ENCODE assay signal across 8 cellular contexts in genomic region chr17:8173056-8173870, GRCh38. TPM values are rescaled to one million over a fixed set of nuclear protein-coding genes. Genes with fewer than 3 reads are reported as not detected.
DNase-seq lines count a peak whose midpoint lies in the region; ATAC-seq and TF ChIP-seq lines count a peak whose summit lies in the region.

No MANE protein-coding gene starts in this region.

- peaks cover 37 to 55% (median 51%) of the 10 kb centered on the region in 3 donors for H3K4me1 Mint-ChIP-seq in CD8-positive, alpha-beta memory T cell

- peak; percentile 60 for ATAC-seq in GM19438 (IDR thresholded peaks at IDR 0.05; ENCODE audit: low read depth, unreplicated experiment)
- peak; percentile 65 for ATAC-seq in HG03521 (IDR thresholded peaks at IDR 0.05; ENCODE audit: unreplicated experiment)

- no peaks in the 10 kb centered on the region for H3K9me3 ChIP-seq in CD8-positive, alpha-beta memory T cell (ENCODE audit: low read length)
- no peaks in the 10 kb centered on the region for H3K9me3 ChIP-seq in duodenal mucosa (ENCODE audit: control insufficient read depth in 1 of 2, low read length in 2 of 2)

- H3K27ac ChIP-seq in CD8-positive, alpha-beta memory T cell (ENCODE audit: low read depth, low read length) = peak overlapping the region; percentile 98
- H3K27ac ChIP-seq in duodenal mucosa (ENCODE audit: low read depth, low read length) = peak overlapping the region; percentile 89

- H3K4me3 ChIP-seq in CD8-positive, alpha-beta memory T cell (ENCODE audit: low read length) = peak overlapping the region; percentile 57
- H3K4me3 ChIP-seq in duodenal mucosa (ENCODE audit: low read depth in 1 of 2, low read length in 2 of 2) (peak overlapping the region; percentile 65 to 71), lower leg skin (ENCODE audit: low read depth, poor library complexity, severe bottlenecking) (no peak overlapping the region)

- intact Hi-C loops in lower leg skin (cut with DNase I; ENCODE audit: low total_unique reads) = no loop called here

- peak overlapping the region; percentile 99 to 100 (median 100) for H3K27ac Mint-ChIP-seq in CD8-positive, alpha-beta memory T cell

- POLR2A ChIA-PET in CD8-positive, alpha-beta memory T cell (lab: Charles Lee) = interaction anchor here (0.5 to 1.7 kb wide), 18 partner anchors 10 to 486 kb away, joined by 3 to 46 read pairs (median 7); partner anchors contain the start of genes AURKB, BORCS6, CTC1 and PER1

- TF ChIP-seq POLR2A in lower leg skin (IDR thresholded peaks at IDR 0.05) = peak in 1 of 2 donors; percentile 96

- DNase-seq in CD8-positive, alpha-beta memory T cell = peak; percentile 60 to 92 (median 89)
- peak; percentile 93 to 99 for DNase-seq in NCI-H526 (lab: John Stamatoyannopoulos, UW)
- DNase-seq in activated CD4-positive, alpha-beta T cell treated with anti-CD3 and anti-CD28 coated beads for 48 hours = peak; percentile 87
- DNase-seq in lower leg skin (ENCODE audit: low spot score in 2 of 2) = peak; percentile 86 to 95
- peak in 2 of 3 donors; percentile 67 to 77 for DNase-seq in stimulated activated CD4-positive, alpha-beta T cell treated with anti-CD3 and anti-CD28 coated beads, TNF-alpha, amount 100 ng/mL, for 48 hours (ENCODE audit: low read depth in 3 of 3)

- H3K36me3 Mint-ChIP-seq in CD8-positive, alpha-beta memory T cell = peaks cover 0 to 7% (median 0%) of the 10 kb centered on the region in 3 donors

- H3K4me1 ChIP-seq in CD8-positive, alpha-beta memory T cell (ENCODE audit: insufficient read depth, low read length) = peaks cover 44% of the 10 kb centered on the region
- peaks cover 26 to 28% of the 10 kb centered on the region in 2 donors for H3K4me1 ChIP-seq in duodenal mucosa (ENCODE audit: control insufficient read depth in 1 of 2, insufficient read depth in 2 of 2, low read length in 2 of 2)

- H3K9me3 Mint-ChIP-seq in CD8-positive, alpha-beta memory T cell = no peaks in the 10 kb centered on the region

- H3K4me3 Mint-ChIP-seq in CD8-positive, alpha-beta memory T cell = peak overlapping the region; percentile 86 to 95 (median 90)

- H3K9ac ChIP-seq in duodenal mucosa (ENCODE audit: low read depth in 1 of 2, low read length in 2 of 2) = peak overlapping the region; percentile 60 to 76

- H3K36me3 ChIP-seq in CD8-positive, alpha-beta memory T cell (ENCODE audit: insufficient read depth, low read length) = no peaks in the 10 kb centered on the region
- H3K36me3 ChIP-seq in duodenal mucosa (ENCODE audit: control insufficient read depth in 1 of 2, insufficient read depth in 2 of 2, low read length in 2 of 2) = no peaks in the 10 kb centered on the region

- no peak for TF ChIP-seq CTCF in lower leg skin (IDR thresholded peaks at IDR 0.05)

- H3K27me3 Mint-ChIP-seq in CD8-positive, alpha-beta memory T cell = peaks cover 0 to 5% of the 10 kb centered on the region in 2 donors

- 0% methylated on average over 23 of the region's 23 CpGs for WGBS in lower leg skin, 2 donors

- CTCF ChIA-PET in CD8-positive, alpha-beta memory T cell (lab: Charles Lee) = interaction anchor here (1.0 to 3.7 kb wide), 11 partner anchors 9 to 63 kb away, joined by 3 to 19 read pairs (median 6); partner anchors contain the start of gene BORCS6

- H3K27me3 ChIP-seq in CD8-positive, alpha-beta memory T cell (ENCODE audit: insufficient read depth, low read length, poor library complexity, severe bottlenecking) = no peaks in the 10 kb centered on the region
- no peaks in the 10 kb centered on the region for H3K27me3 ChIP-seq in duodenal mucosa (ENCODE audit: control insufficient read depth in 1 of 2, insufficient read depth in 2 of 2, low read length in 2 of 2)

RNA-seq across cellular contexts. Expression of gene TMEM107, which starts 2.9 kb away (rescaled TPM):
- total RNA-seq in CD8-positive, alpha-beta memory T cell = 10 to 100 TPM; 21.3 to 22.4 TPM
- 50.7 TPM for polyA plus RNA-seq in CD8-positive, alpha-beta memory T cell
- total RNA-seq in lower leg skin = 10 to 100 TPM; 15.9 to 21.0 (median 17.6) TPM

RNA-seq across cellular contexts. Expression of gene VAMP2, which starts 10.5 kb away (rescaled TPM):
- total RNA-seq in CD8-positive, alpha-beta memory T cell = 10 to 100 TPM; 38.3 to 41.0 TPM
- 98.3 TPM for polyA plus RNA-seq in CD8-positive, alpha-beta memory T cell
- total RNA-seq in lower leg skin = 10 to 100 TPM; 43.5 to 58.9 (median 49.3) TPM

RNA-seq across cellular contexts. Expression of gene BORCS6, which starts 16.7 kb away (rescaled TPM):
- total RNA-seq in CD8-positive, alpha-beta memory T cell = 1 to 10 TPM; 8.1 to 8.8 TPM
- polyA plus RNA-seq in CD8-positive, alpha-beta memory T cell = 30.0 TPM
- 10 to 100 TPM; 22.0 to 26.6 (median 25.0) TPM for total RNA-seq in lower leg skin

RNA-seq across cellular contexts. Expression of gene PER1, which starts 21.1 kb away (rescaled TPM):
- total RNA-seq in CD8-positive, alpha-beta memory T cell = 10 to 100 TPM; 26.5 to 35.8 TPM
- polyA plus RNA-seq in CD8-positive, alpha-beta memory T cell = 12.1 TPM
- total RNA-seq in lower leg skin = 100 to 1,000 TPM; 197 to 545 (median 266) TPM

RNA-seq across cellular contexts. Expression of gene AURKB, which starts 37.1 kb away (rescaled TPM):
- total RNA-seq in CD8-positive, alpha-beta memory T cell = 10 to 100 TPM; 88.1 to 94.4 TPM
- polyA plus RNA-seq in CD8-positive, alpha-beta memory T cell = 0.63 TPM
- total RNA-seq in lower leg skin = 10 to 100 TPM in 2 of 4 donors, 1 to 10 TPM in 2; 3.2 to 12.9 (median 8.6) TPM
